18 cellular contexts compared by ENCODE assay signal in genomic region chr5:73903169-73903568, GRCh38.
"Had no signal": no experiment of that assay in that cellular context is flagged by ENCODE, and none has a peak within 500 bp of the region (broad histone marks: within the 10 kb centered on the region; RNA-seq: fewer than 3 reads in every experiment).

No MANE protein-coding gene starts in this region.

- H3K4me3 ChIP-seq: left lung, lung, prostate gland, tibial artery had no signal

- H3K4me1 ChIP-seq: prostate gland had no signal

- H3K4me3 Mint-ChIP-seq: activated CD4-positive, alpha-beta memory T cell treated with anti-CD3 and anti-CD28 coated beads, Interleukin-2, amount 10 ng/mL, durations not matched to agents 7 days and 5 days; activated CD4-positive, alpha-beta T cell treated with anti-CD3 and anti-CD28 coated beads, Interleukin-2, amount 10 ng/mL, durations not matched to agents 24 days and 14 days; activated naive CD4-positive, alpha-beta T cell treated with anti-CD3 and anti-CD28 coated beads for 36 hours; activated naive CD8-positive, alpha-beta T cell treated with anti-CD3 and anti-CD28 coated beads, Interleukin-2, amount 10 ng/mL, durations not matched to agents 7 days and 5 days; activated T-cell treated with anti-CD3 and anti-CD28 coated beads, Interleukin-2, amount 50 U/mL, for 72 hours; immature natural killer cell; mesothelial cell of epicardium; naive thymus-derived CD8-positive, alpha-beta T cell; stimulated activated naive CD8-positive, alpha-beta T cell treated with anti-CD3 and anti-CD28 coated beads, Interleukin-15, Interleukin-2, amounts not matched to agents 100 ng/mL and 50 ng/mL, for 24 hours; T-helper 17 cell had no signal

- H3K27ac Mint-ChIP-seq: activated CD4-positive, alpha-beta memory T cell treated with anti-CD3 and anti-CD28 coated beads, Interleukin-2, amount 10 ng/mL, durations not matched to agents 7 days and 5 days; activated CD4-positive, alpha-beta T cell treated with anti-CD3 and anti-CD28 coated beads, Interleukin-2, amount 10 ng/mL, durations not matched to agents 24 days and 14 days; activated naive CD4-positive, alpha-beta T cell treated with anti-CD3 and anti-CD28 coated beads for 36 hours; activated naive CD8-positive, alpha-beta T cell treated with anti-CD3 and anti-CD28 coated beads, Interleukin-2, amount 10 ng/mL, durations not matched to agents 7 days and 5 days; activated T-cell treated with anti-CD3 and anti-CD28 coated beads, Interleukin-2, amount 50 U/mL, for 72 hours; immature natural killer cell; mesothelial cell of epicardium; stimulated activated naive CD8-positive, alpha-beta T cell treated with anti-CD3 and anti-CD28 coated beads, Interleukin-15, Interleukin-2, amounts not matched to agents 100 ng/mL and 50 ng/mL, for 24 hours; T-helper 17 cell had no signal

- H3K9me3 Mint-ChIP-seq: activated CD4-positive, alpha-beta memory T cell treated with anti-CD3 and anti-CD28 coated beads, Interleukin-2, amount 10 ng/mL, durations not matched to agents 7 days and 5 days; activated CD4-positive, alpha-beta T cell treated with anti-CD3 and anti-CD28 coated beads, Interleukin-2, amount 10 ng/mL, durations not matched to agents 24 days and 14 days; activated naive CD4-positive, alpha-beta T cell treated with anti-CD3 and anti-CD28 coated beads for 36 hours; activated naive CD8-positive, alpha-beta T cell treated with anti-CD3 and anti-CD28 coated beads, Interleukin-2, amount 10 ng/mL, durations not matched to agents 7 days and 5 days; activated T-cell treated with anti-CD3 and anti-CD28 coated beads, Interleukin-2, amount 50 U/mL, for 72 hours; immature natural killer cell; naive thymus-derived CD8-positive, alpha-beta T cell; stimulated activated naive CD8-positive, alpha-beta T cell treated with anti-CD3 and anti-CD28 coated beads, Interleukin-15, Interleukin-2, amounts not matched to agents 100 ng/mL and 50 ng/mL, for 24 hours had no signal

- H3K27ac ChIP-seq: left lung, prostate gland, tibial artery had no signal

- H3K36me3 Mint-ChIP-seq: activated naive CD8-positive, alpha-beta T cell treated with anti-CD3 and anti-CD28 coated beads, Interleukin-2, amount 10 ng/mL, durations not matched to agents 7 days and 5 days; naive thymus-derived CD8-positive, alpha-beta T cell had no signal

- ATAC-seq: activated CD4-positive, CD25-positive, alpha-beta regulatory T cell treated with anti-CD3 and anti-CD28 coated beads, Interleukin-2, amount 50 U/mL, for 24 hours; naive thymus-derived CD8-positive, alpha-beta T cell had no signal

- DNase-seq: activated CD4-positive, alpha-beta memory T cell treated with anti-CD3 and anti-CD28 coated beads, Interleukin-2, amount 10 ng/mL, durations not matched to agents 7 days and 5 days; activated effector memory CD4-positive, alpha-beta T cell treated with Interleukin-2 at 50 U/mL for 16 hours; activated naive CD8-positive, alpha-beta T cell treated with anti-CD3 and anti-CD28 coated beads, Interleukin-2, amount 10 ng/mL, durations not matched to agents 7 days and 5 days; effector memory CD4-positive, alpha-beta T cell; left lung; stimulated activated CD4-positive, alpha-beta T cell treated with anti-CD3 and anti-CD28 coated beads, Interleukin-1b, Interleukin-23, amount 100 ng/mL, for 48 hours; T-helper 17 cell; tibial artery had no signal

- H3K4me1 Mint-ChIP-seq: activated naive CD8-positive, alpha-beta T cell treated with anti-CD3 and anti-CD28 coated beads, Interleukin-2, amount 10 ng/mL, durations not matched to agents 7 days and 5 days; immature natural killer cell; naive thymus-derived CD8-positive, alpha-beta T cell; T-helper 17 cell had no signal

- H3K36me3 ChIP-seq: left lung, prostate gland, tibial artery had no signal

- H3K27me3 ChIP-seq: left lung, tibial artery had no signal

- H3K9me3 ChIP-seq: left lung, prostate gland, tibial artery had no signal
